Comparison of ENCODE assay signal across 2 cellular contexts in genomic region chr17:10600551-10600950, GRCh38.
TF ChIP-seq lines count a peak whose summit lies in the region.

No MANE protein-coding gene starts in this region.

TF ChIP-seq in Ishikawa, 13 proteins besides CTCF, POLR2A, EP300 and RAD21:
- 0 out of 2 replicates have a peak, but pooled peaks have one; percentile 17 for TF ChIP-seq TEAD4 (IDR thresholded peaks at IDR 0.05)
- no peak for TF ChIP-seq TCF12 (IDR thresholded peaks at IDR 0.05; ENCODE audit: low read depth)
- 0 out of 2 replicates have a peak, but pooled peaks have one; percentile 24 for TF ChIP-seq NFIC (IDR thresholded peaks at IDR 0.05)
- TF ChIP-seq ZBTB7A (IDR thresholded peaks at IDR 0.05; ENCODE audit: low read depth) = no peak
- TF ChIP-seq FOXM1 (IDR thresholded peaks at IDR 0.05; ENCODE audit: borderline replicate concordance, low read depth) = no peak
- no peak for TF ChIP-seq MAX (IDR thresholded peaks at IDR 0.05)
- no peak for TF ChIP-seq CEBPB (IDR thresholded peaks at IDR 0.05)
- no peak for TF ChIP-seq TAF1 (IDR thresholded peaks at IDR 0.05; ENCODE audit: low read depth)
- no peak for TF ChIP-seq USF1 (IDR thresholded peaks at IDR 0.05)
- no peak for TF ChIP-seq YY1 (IDR thresholded peaks at IDR 0.05; ENCODE audit: low read depth)
- TF ChIP-seq EGR1 (IDR thresholded peaks at IDR 0.05) = no peak
- TF ChIP-seq REST (IDR thresholded peaks at IDR 0.05; ENCODE audit: low read depth) = no peak

TF ChIP-seq in endothelial cell of umbilical vein, 7 proteins besides CTCF, POLR2A, EP300 and RAD21:
- no peak for TF ChIP-seq JUN (IDR thresholded peaks at IDR 0.05; ENCODE audit: borderline replicate concordance, insufficient read depth, insufficient read length, low read depth)
- TF ChIP-seq EZH2 (IDR thresholded peaks at IDR 0.05; ENCODE audit: borderline replicate concordance, low read depth, low read length, severe bottlenecking) = no peak
- no peak for TF ChIP-seq POLR2AphosphoS5 (IDR thresholded peaks at IDR 0.05; ENCODE audit: insufficient read depth, low read depth, low read length)
- no peak for TF ChIP-seq GATA2 (IDR thresholded peaks at IDR 0.05; ENCODE audit: insufficient read depth, insufficient read length, low read depth, low read length)
- no peak for TF ChIP-seq FOS (IDR thresholded peaks at IDR 0.05; ENCODE audit: borderline replicate concordance, insufficient read depth, low read length)
- TF ChIP-seq MAX (IDR thresholded peaks at IDR 0.05; ENCODE audit: insufficient read depth, insufficient read length) = no peak
- TF ChIP-seq MYC (IDR thresholded peaks at IDR 0.05; ENCODE audit: low read depth, low read length) = no peak
